Comparison of ENCODE assay signal across 4 cellular contexts in the genomic region with DNA sequence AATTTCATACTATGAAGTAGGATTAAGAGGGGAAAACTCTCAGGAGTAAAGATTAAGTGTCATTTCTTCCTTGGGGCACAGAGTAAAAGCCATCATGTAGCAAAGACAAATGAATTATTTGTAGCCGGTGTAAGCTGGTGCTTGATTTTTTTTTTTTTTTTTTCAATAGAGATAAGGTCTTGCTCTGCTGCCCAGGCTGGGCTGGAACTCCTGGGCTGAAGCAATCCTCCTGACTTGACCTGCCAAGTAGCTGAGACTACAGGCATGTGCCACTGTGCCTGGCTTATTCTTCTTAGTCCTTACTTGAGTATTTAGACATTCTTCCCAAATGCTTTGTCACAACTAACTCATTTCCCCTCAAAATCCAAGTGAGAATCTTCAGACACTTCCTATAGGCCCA.
"Had no signal": no experiment of that assay in that cellular context is flagged by ENCODE, and none has a peak within 500 bp of the region (broad histone marks: within the 10 kb centered on the region; RNA-seq: fewer than 3 reads in every experiment).

No MANE protein-coding gene starts in this region.

- H3K9me3 Mint-ChIP-seq: GM23338, H9 had no signal

- ATAC-seq: GM23338 had no signal

- H3K4me3 Mint-ChIP-seq: GM23338, H9 had no signal

- DNase-seq: H9, HCEC 1CT, IMR-90 had no signal

- H3K4me3 ChIP-seq: GM23338 had no signal

- H3K27ac Mint-ChIP-seq: GM23338, H9 had no signal
